In genomic region chrX:38985375-38985774, GRCh38 we compare ENCODE assay signal across 8 cellular contexts.
DNase-seq lines count a peak whose midpoint lies in the region; ATAC-seq and TF ChIP-seq lines count a peak whose summit lies in the region.
"Had no signal": no experiment of that assay in that cellular context is flagged by ENCODE, and none has a peak within 500 bp of the region (broad histone marks: within the 10 kb centered on the region; RNA-seq: fewer than 3 reads in every experiment).

No MANE protein-coding gene starts in this region.

- H3K36me3 ChIP-seq in DOHH2 (ENCODE audit: control insufficient read depth, low read length) (no peaks in the 10 kb centered on the region), SK-N-SH (replicated peaks in 1 of 2; ENCODE audit: control insufficient read depth in 1 of 2, insufficient read depth in 2 of 2, low read length in 1 of 2) (no peaks in the 10 kb centered on the region), left lung (no peaks in the 10 kb centered on the region)

- H3K14ac ChIP-seq in H9 (ENCODE audit: insufficient read depth, low read length): no peak overlapping the region

- H4K8ac ChIP-seq in H9 (replicated peaks; ENCODE audit: insufficient read length, low read depth, low read length): no peak overlapping the region

- H3K4me1 ChIP-seq in DOHH2 (ENCODE audit: control insufficient read depth, low read length): peaks cover 6% of the 10 kb centered on the region; the same call in 1 of the 2 replicates
- H3K4me1 ChIP-seq in H9 (ENCODE audit: insufficient read depth, low read length): no peaks in the 10 kb centered on the region
- no peaks in the 10 kb centered on the region; a peak in 1 of 4 replicates for H3K4me1 ChIP-seq in SK-N-SH (ENCODE audit: control insufficient read depth in 1 of 2, insufficient read depth in 2 of 2, low read depth in 1 of 2, low read length in 1 of 2)
- no peaks in the 10 kb centered on the region for H3K4me1 ChIP-seq in left lung

- no peak overlapping the region for H2BK120ac ChIP-seq in H9 (ENCODE audit: low read depth, low read length, poor library complexity, severe bottlenecking)

- H3K36me3 Mint-ChIP-seq in H9 (ENCODE audit: insufficient read depth in 1 of 3, low read depth in 3 of 3): peaks cover 0 to 3% (median 0%) of the 10 kb centered on the region in 3 experiments; a peak in 1 of 7 replicates

- peak; percentile 51 for ATAC-seq in left lung
- ATAC-seq in HG03025 (IDR thresholded peaks at IDR 0.05; ENCODE audit: low FRiP score, unreplicated experiment): no peak

- H3K79me2 ChIP-seq in DOHH2 (ENCODE audit: control insufficient read depth, low read length): no peaks in the 10 kb centered on the region
- no peaks in the 10 kb centered on the region for H3K79me2 ChIP-seq in H9 (ENCODE audit: insufficient read depth, low read length)
- no peaks in the 10 kb centered on the region for H3K79me2 ChIP-seq in SK-N-SH (ENCODE audit: insufficient read depth)

- no peak overlapping the region for H3T11ph ChIP-seq in H9 (ENCODE audit: low read length)

- H3K27ac Mint-ChIP-seq in H9: peak overlapping the region in 1 of 3 experiments; percentile 57; a peak in 1 of 7 replicates

- H3K56ac ChIP-seq in H9 (ENCODE audit: insufficient read length, low read depth, low read length): no peak overlapping the region

- H3K9ac ChIP-seq in H9 (ENCODE audit: extremely low read depth, insufficient read length, low read length) (no peak overlapping the region), SK-N-SH (no peak overlapping the region)

- H4K5ac ChIP-seq in H9 (ENCODE audit: insufficient read length, low read depth, low read length): no peak overlapping the region

- no peak overlapping the region for H3K18ac ChIP-seq in H9 (ENCODE audit: insufficient read length, low read depth, low read length)

- H3K23ac ChIP-seq in H9 (ENCODE audit: insufficient read length, low read depth, low read length): no peak overlapping the region

- peak; percentile 37 for TF ChIP-seq CTCF in DOHH2 (IDR thresholded peaks at IDR 0.05; ENCODE audit: low read depth, low read length, poor library complexity, severe bottlenecking)
- peak; percentile 37; the same call in 2 of the 3 replicates for TF ChIP-seq CTCF in H9 (conservative IDR thresholded peaks at IDR 0.05)
- peak; percentile 44 for TF ChIP-seq CTCF in SK-N-SH (IDR thresholded peaks at IDR 0.05)
- TF ChIP-seq CTCF in left lung (IDR thresholded peaks at IDR 0.05): no peak

- H3K23me2 ChIP-seq in H9 (ENCODE audit: insufficient read length, low read depth, low read length, poor library complexity, severe bottlenecking): no peaks in the 10 kb centered on the region

- H2BK20ac ChIP-seq in H9 (ENCODE audit: low read depth, low read length, poor library complexity, severe bottlenecking): no peak overlapping the region

- peaks cover 70 to 72% of the 10 kb centered on the region in 2 experiments for H3K9me3 Mint-ChIP-seq in H9

- H2BK15ac ChIP-seq in H9 (ENCODE audit: low read depth, low read length): no peak overlapping the region

- no peaks in the 10 kb centered on the region for H3K79me1 ChIP-seq in H9 (ENCODE audit: insufficient read depth, low read depth, low read length, poor library complexity, severe bottlenecking)

- intact Hi-C loops in left lung (cut with DNase I): no loop called here

- H3K27me3 ChIP-seq in DOHH2 (ENCODE audit: control insufficient read depth, low read length): no peaks in the 10 kb centered on the region
- H3K27me3 ChIP-seq in H9 (ENCODE audit: insufficient read depth, low read length): no peaks in the 10 kb centered on the region
- H3K27me3 ChIP-seq in SK-N-SH (ENCODE audit: insufficient read depth): no peaks in the 10 kb centered on the region
- H3K27me3 ChIP-seq in left lung: no peaks in the 10 kb centered on the region

- H3K9me3 ChIP-seq in DOHH2 (ENCODE audit: control insufficient read depth, insufficient read depth, low read length) (no peaks in the 10 kb centered on the region), H9 (ENCODE audit: control insufficient read depth, low read depth, low read length) (no peaks in the 10 kb centered on the region), SK-N-SH (no peaks in the 10 kb centered on the region), left lung (no peaks in the 10 kb centered on the region)

- CTCF ChIA-PET in SK-N-SH (lab: Yijun Ruan, JAX): no interaction called here

- H2AFZ ChIP-seq in H9 (ENCODE audit: low read length) (no peak overlapping the region), SK-N-SH (ENCODE audit: low read depth) (no peak overlapping the region)

- no peak overlapping the region for H2BK12ac ChIP-seq in H9 (ENCODE audit: insufficient read length, low read depth, low read length)

- POLR2A ChIA-PET in SK-N-SH (lab: Yijun Ruan, JAX): no interaction called here

- H4K20me1 ChIP-seq in DOHH2 (ENCODE audit: control insufficient read depth, insufficient read depth, low read depth, low read length) (no peaks in the 10 kb centered on the region), H9 (ENCODE audit: control insufficient read depth, insufficient read depth, insufficient read length) (no peaks in the 10 kb centered on the region), SK-N-SH (ENCODE audit: insufficient read depth) (no peaks in the 10 kb centered on the region)

- no CpG with 5 or more reads among the region's 3 CpGs for WGBS in H9 (ENCODE audit: extremely low coverage, insufficient read length, low lambda C conversion rate)
- 12% methylated on average over 3 of the region's 3 CpGs for WGBS in SK-N-SH (ENCODE audit: low lambda C conversion rate)

- no peaks in the 10 kb centered on the region for H3K9me2 ChIP-seq in DOHH2 (replicated peaks; ENCODE audit: control insufficient read depth, low read length)
- H3K9me2 ChIP-seq in SK-N-SH: no peaks in the 10 kb centered on the region

- no peak overlapping the region for H3K27ac ChIP-seq in DOHH2 (ENCODE audit: low read depth, low read length)
- H3K27ac ChIP-seq in H9 (ENCODE audit: insufficient read length, low read depth, low read length): no peak overlapping the region
- H3K27ac ChIP-seq in SK-N-SH (ENCODE audit: low read depth in 2 of 2, low read length in 1 of 2): no peak overlapping the region
- no peak overlapping the region for H3K27ac ChIP-seq in left lung

- H2BK5ac ChIP-seq in H9 (ENCODE audit: insufficient read length, low read length): no peak overlapping the region

- peak; percentile 36 for TF ChIP-seq RAD21 in SK-N-SH (IDR thresholded peaks at IDR 0.05; ENCODE audit: low read length)

- H3K4me3 Mint-ChIP-seq in H9: no peak overlapping the region

- no peak overlapping the region for H3K4me3 ChIP-seq in DOHH2 (ENCODE audit: low read length)
- H3K4me3 ChIP-seq in SK-N-SH (ENCODE audit: low read depth in 2 of 2, low read length in 1 of 2): no peak overlapping the region
- H3K4me3 ChIP-seq in left lung: no peak overlapping the region

- H3K4ac ChIP-seq in H9 (ENCODE audit: low read depth, low read length): no peak overlapping the region

- peaks cover 1% of the 10 kb centered on the region for H3K27me3 Mint-ChIP-seq in H9 (ENCODE audit: low read depth)

- no peak overlapping the region for H3K4me2 ChIP-seq in DOHH2 (ENCODE audit: low read length)
- no peak overlapping the region for H3K4me2 ChIP-seq in H9 (ENCODE audit: insufficient read depth, insufficient read length, low read length)
- no peak overlapping the region for H3K4me2 ChIP-seq in SK-N-SH

- no peak for TF ChIP-seq EP300 in SK-N-SH (IDR thresholded peaks at IDR 0.05; ENCODE audit: borderline replicate concordance in 1 of 2, low read depth in 1 of 2, low read length in 1 of 2)

- DNase-seq in H9 (no peak), SK-N-SH (peak; percentile 13), left lung (no peak), cortex of kidney (lab: John Stamatoyannopoulos, UW) (no peak), mesenteric fat pad (ENCODE audit: low spot score) (no peak)
- DNase-seq: aorta had no signal

- peaks cover 0 to 3% of the 10 kb centered on the region in 2 experiments; a peak in 1 of 4 replicates for H3K4me1 Mint-ChIP-seq in H9

- no peak overlapping the region for H4K91ac ChIP-seq in H9 (ENCODE audit: insufficient read length, low read depth, low read length)

- H3F3A ChIP-seq in DOHH2 (ENCODE audit: control insufficient read depth, insufficient read depth) (no peaks in the 10 kb centered on the region), SK-N-SH (replicated peaks; ENCODE audit: insufficient read depth) (no peaks in the 10 kb centered on the region)

- no peak overlapping the region for H2AK5ac ChIP-seq in H9 (ENCODE audit: insufficient read length, low read length)

TF ChIP-seq in SK-N-SH, 30 proteins besides CTCF, POLR2A, EP300 and RAD21:
- TF ChIP-seq TCF12 (IDR thresholded peaks at IDR 0.05) (no peak), SMC3 (IDR thresholded peaks at IDR 0.05; ENCODE audit: low read depth, low read length) (peak; percentile 17; the same call in 1 of the 2 replicates)
TF ChIP-seq in SK-N-SH: peak in this region for 1.

Comparison
In these comparisons a context has a peak if more than half of its experiments do, and no peak if none do; other contexts are left out.
1. CTCF ChIP-seq: peak in DOHH2 (single experiment), H9 (single experiment) and SK-N-SH (single experiment); none in left lung (0 of 2).